Comparison of ENCODE assay signal across 25 cellular contexts in genomic region chr13:113329656-113330312, GRCh38. TPM values are rescaled to one million over a fixed set of nuclear protein-coding genes. Genes with fewer than 3 reads are reported as not detected.
"Had no signal": no experiment of that assay in that cellular context is flagged by ENCODE, and none has a peak within 500 bp of the region (broad histone marks: within the 10 kb centered on the region; RNA-seq: fewer than 3 reads in every experiment).

No MANE protein-coding gene starts in this region.

- H3K36me3 Mint-ChIP-seq: memory B cell, natural killer cell had no signal

- H3K27me3 ChIP-seq: gastrocnemius medialis, spleen, testis, transverse colon, upper lobe of right lung, uterus had no signal

- H3K27me3 Mint-ChIP-seq: stimulated activated memory B cell treated with anti-CD40 and anti-IgM and Interleukin-4, amounts not matched to agents 10 μg/mL and 1 μg/mL and 100 μg/mL, for 72 hours had no signal

- H3K36me3 ChIP-seq: gastrocnemius medialis, prostate gland, transverse colon, upper lobe of right lung, uterus had no signal

- H3K27ac ChIP-seq: coronary artery, lower lobe of right lung, neutrophil, prostate gland, skin epidermis, spleen, testis, transverse colon, upper lobe of right lung, uterus had no signal

- FAIRE-seq: endometrium, keratinocyte had no signal

- H3K4me3 Mint-ChIP-seq: effector memory CD8-positive, alpha-beta T cell; memory B cell; natural killer cell; stimulated activated memory B cell treated with anti-CD40 and anti-IgM and Interleukin-4, amounts not matched to agents 10 μg/mL and 1 μg/mL and 100 μg/mL, for 72 hours had no signal

- H3K4me1 ChIP-seq: lower lobe of right lung, spleen, testis, transverse colon, upper lobe of right lung, uterus had no signal

- DNase-seq: dermis blood vessel endothelial cell; effector memory CD8-positive, alpha-beta T cell; foreskin fibroblast; gastrocnemius medialis; left ventricle myocardium superior; lower lobe of right lung; natural killer cell; spleen; stimulated activated CD4-positive, alpha-beta T cell treated with anti-CD3 and anti-CD28 coated beads, Interleukin-4, amount 100 ng/mL, for 4 hours; stimulated activated naive CD8-positive, alpha-beta T cell treated with anti-CD3 and anti-CD28 coated beads, Interleukin-15, Interleukin-2, amounts not matched to agents 100 U/mL and 50 U/mL, for 24 hours; substantia nigra; testis; transverse colon; upper lobe of right lung; uterus had no signal

- H3K9me3 Mint-ChIP-seq: effector memory CD8-positive, alpha-beta T cell; memory B cell; natural killer cell; stimulated activated memory B cell treated with anti-CD40 and anti-IgM and Interleukin-4, amounts not matched to agents 10 μg/mL and 1 μg/mL and 100 μg/mL, for 72 hours had no signal

- H3K4me3 ChIP-seq: coronary artery, gastrocnemius medialis, lower lobe of right lung, prostate gland, skin epidermis, spleen, testis, transverse colon, upper lobe of right lung, uterus had no signal

- ATAC-seq: effector memory CD8-positive, alpha-beta T cell; gastrocnemius medialis; left ventricle myocardium superior; lower lobe of right lung; natural killer cell; right cardiac atrium; stimulated activated memory B cell treated with anti-CD40 and anti-IgM and Interleukin-4, amounts not matched to agents 10 μg/mL and 1 μg/mL and 100 μg/mL, for 72 hours; stimulated activated naive CD8-positive, alpha-beta T cell treated with anti-CD3 and anti-CD28 coated beads, Interleukin-15, Interleukin-2, amounts not matched to agents 100 U/mL and 50 U/mL, for 24 hours; upper lobe of right lung had no signal

- H3K9me3 ChIP-seq: gastrocnemius medialis, lower lobe of right lung, neutrophil, prostate gland, spleen, testis, transverse colon, upper lobe of right lung, uterus had no signal

- H3K27ac Mint-ChIP-seq: effector memory CD8-positive, alpha-beta T cell; memory B cell; natural killer cell; stimulated activated memory B cell treated with anti-CD40 and anti-IgM and Interleukin-4, amounts not matched to agents 10 μg/mL and 1 μg/mL and 100 μg/mL, for 72 hours had no signal

- H3K4me1 Mint-ChIP-seq: memory B cell; stimulated activated memory B cell treated with anti-CD40 and anti-IgM and Interleukin-4, amounts not matched to agents 10 μg/mL and 1 μg/mL and 100 μg/mL, for 72 hours had no signal

RNA-seq across cellular contexts. Expression of gene GRTP1, which starts 34.1 kb away (rescaled TPM):
- total RNA-seq: glomerular endothelial cell, natural killer cell had no signal
